ENCODE assay signal across 18 cellular contexts in the genomic region with DNA sequence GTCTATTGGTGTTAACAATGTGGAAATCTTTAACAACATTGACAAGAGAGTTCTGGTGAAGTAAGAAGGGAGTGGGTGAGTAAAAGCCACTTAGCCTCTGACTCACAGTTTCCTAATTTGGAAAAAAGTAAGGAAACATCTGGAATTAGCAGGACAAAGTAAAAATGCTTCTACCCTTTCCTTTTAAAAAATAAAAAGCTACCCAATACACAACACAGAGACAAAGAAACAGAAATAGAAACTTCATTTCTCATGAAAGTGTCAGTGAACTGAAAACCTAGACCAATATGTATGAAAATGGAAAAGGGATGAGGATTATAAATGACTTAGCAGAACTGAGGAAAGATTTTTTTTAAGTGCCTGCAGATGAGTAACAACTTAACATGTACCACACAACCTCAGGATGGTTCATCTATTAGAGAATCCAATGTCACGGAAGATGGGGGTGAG.
DNase-seq lines count a peak whose midpoint lies in the region; ATAC-seq, FAIRE-seq and TF ChIP-seq lines count a peak whose summit lies in the region.
"Had no signal": no experiment of that assay in that cellular context is flagged by ENCODE, and none has a peak within 500 bp of the region (broad histone marks: within the 10 kb centered on the region; RNA-seq: fewer than 3 reads in every experiment).

No MANE protein-coding gene starts in this region.

- H2BK120ac ChIP-seq in mesenchymal stem cell (ENCODE audit: low read depth, low read length), result no peak overlapping the region

- no peak overlapping the region for H4K8ac ChIP-seq in mesenchymal stem cell (ENCODE audit: low read length)

- H3K14ac ChIP-seq in mesenchymal stem cell (ENCODE audit: low read length in 2 of 2), result no peak overlapping the region

- BruUV-seq in K562 (replicated peaks; lab: Mats Ljungman, UMichigan), result no TSS peak

- H3K27me3 ChIP-seq in K562 (ENCODE audit: control insufficient read depth in 2 of 2, insufficient read depth in 2 of 2, low read length in 2 of 2) (no peaks in the 10 kb centered on the region), mesenchymal stem cell (ENCODE audit: control insufficient read depth in 1 of 2, insufficient read depth in 1 of 2, low read length in 2 of 2) (no peaks in the 10 kb centered on the region)

- no peak for TF ChIP-seq POLR2A in K562 (conservative IDR thresholded peaks at IDR 0.05)

- FAIRE-seq in K562 (lab: Jason Lieb, UNC), result peak; percentile 46
- FAIRE-seq: G401.6, H1 had no signal

- H2BK12ac ChIP-seq in mesenchymal stem cell (ENCODE audit: low read length in 2 of 2), result no peak overlapping the region

- TF ChIP-seq RAD21 in K562 (CRISPR knock-in tag; conservative IDR thresholded peaks at IDR 0.05 in 1 of 2, IDR thresholded peaks at IDR 0.05 in 1 of 2), result no peak

- H4K91ac ChIP-seq in mesenchymal stem cell (ENCODE audit: low read length), result no peak overlapping the region

- no peaks in the 10 kb centered on the region for H3K79me1 ChIP-seq in mesenchymal stem cell (replicated peaks; ENCODE audit: low read length, poor library complexity, severe bottlenecking)

- H3K4ac ChIP-seq in mesenchymal stem cell (ENCODE audit: low read depth in 1 of 2, low read length in 2 of 2), result no peak overlapping the region

- TF ChIP-seq CTCF in K562 (IDR thresholded peaks at IDR 0.05 in 2 of 3, conservative IDR thresholded peaks at IDR 0.05 in 1 of 3; ENCODE audit: insufficient read depth in 2 of 3, low read depth in 1 of 3, low read length in 3 of 3), result no peak

- intact Hi-C loops in K562 (cut with micrococcal nuclease), result no loop called here
- intact Hi-C loops in left colon (cut with DNase I, micrococcal nuclease), result no loop called here

- H2AFZ ChIP-seq in K562 (ENCODE audit: low read depth, low read length), result 0 out of 2 replicates have a peak overlapping the region, but pooled peaks have one; percentile 1
- H2AFZ ChIP-seq in mesenchymal stem cell (ENCODE audit: low read depth, low read length), result no peak overlapping the region

- POLR2A ChIA-PET in K562 (lab: Yijun Ruan, JAX), result interaction anchor here (1.5 kb wide), 1 partner anchor 29 kb away, joined by 4 read pairs; no protein-coding TSS in a partner anchor

- TF ChIP-seq EP300 in K562 (IDR thresholded peaks at IDR 0.05; ENCODE audit: low read length), result no peak

- H3K27ac ChIP-seq in K562 (ENCODE audit: extremely low read depth, low read depth, low read length), result no peak overlapping the region; the same call in 2 of the 3 replicates
- H3K27ac ChIP-seq in mesenchymal stem cell (ENCODE audit: low read length, poor library complexity, severe bottlenecking), result no peak overlapping the region
- H3K27ac ChIP-seq: C4-2B, prostate gland had no signal

- H3K4me3 ChIP-seq in K562 (no peak overlapping the region), mesenchymal stem cell (ENCODE audit: insufficient read depth in 1 of 2, low read depth in 1 of 2, low read length in 2 of 2) (no peak overlapping the region)
- H3K4me3 ChIP-seq: prostate gland had no signal

- H2BK5ac ChIP-seq in mesenchymal stem cell (ENCODE audit: low read depth, low read length, poor library complexity, severe bottlenecking), result no peak overlapping the region

- no peaks in the 10 kb centered on the region for H3K79me2 ChIP-seq in K562 (ENCODE audit: control insufficient read depth, insufficient read depth, low read length)

- no peaks in the 10 kb centered on the region for H3K9me1 ChIP-seq in K562 (ENCODE audit: control insufficient read depth, insufficient read depth, low read length)

- peaks cover 0 to 33% of the 10 kb centered on the region in 2 experiments; a peak in 3 of 5 replicates for H3K4me1 ChIP-seq in K562 (replicated peaks in 1 of 2; ENCODE audit: control insufficient read depth in 2 of 2, insufficient read depth in 2 of 2, low read length in 2 of 2)
- H3K4me1 ChIP-seq in mesenchymal stem cell (ENCODE audit: control insufficient read depth, insufficient read depth, low read depth, low read length), result peaks cover under 1% of the 10 kb centered on the region
- H3K4me1 ChIP-seq: prostate gland had no signal

- no peak overlapping the region for H3K9ac ChIP-seq in K562 (ENCODE audit: insufficient read depth in 1 of 2, low read depth in 2 of 2, low read length in 2 of 2)
- peak overlapping the region; percentile 81 for H3K9ac ChIP-seq in mesenchymal stem cell (ENCODE audit: low read length)

- H2AK5ac ChIP-seq in mesenchymal stem cell (ENCODE audit: low read length, severe bottlenecking), result no peak overlapping the region

- 60% methylated on average over 1 of the region's 1 CpG for whole genome bisulfite sequencing in K562 (ENCODE audit: insufficient coverage, low coverage, missing lambda C conversion rate)
- 15% methylated on average over 1 of the region's 1 CpG for WGBS in mesenchymal stem cell

- H3K9me3 ChIP-seq in K562 (replicated peaks; ENCODE audit: control insufficient read depth, insufficient read depth, low read depth, low read length) (no peaks in the 10 kb centered on the region), mesenchymal stem cell (ENCODE audit: control insufficient read depth, low read length) (no peaks in the 10 kb centered on the region)
- H3K9me3 ChIP-seq: prostate gland had no signal

- ATAC-seq in GM21825 (IDR thresholded peaks at IDR 0.05; ENCODE audit: unreplicated experiment) (peak; percentile 33), K562 (no peak), left colon (no peak), GM18861 (IDR thresholded peaks at IDR 0.05; ENCODE audit: unreplicated experiment) (no peak), HG03097 (IDR thresholded peaks at IDR 0.05; ENCODE audit: low FRiP score, unreplicated experiment) (no peak)
- ATAC-seq: stimulated activated naive CD8-positive, alpha-beta T cell treated with anti-CD3 and anti-CD28 coated beads, Interleukin-15, Interleukin-2, amounts not matched to agents 100 U/mL and 50 U/mL, for 24 hours had no signal

- H4K20me1 ChIP-seq in K562 (replicated peaks; ENCODE audit: control insufficient read depth, insufficient read depth, low read length), result no peaks in the 10 kb centered on the region

- no peaks in the 10 kb centered on the region for H3K36me3 ChIP-seq in K562 (ENCODE audit: control insufficient read depth, insufficient read depth, low read length)
- no peaks in the 10 kb centered on the region for H3K36me3 ChIP-seq in mesenchymal stem cell (ENCODE audit: control insufficient read depth in 1 of 2, insufficient read depth in 2 of 2, low read depth in 1 of 2, low read length in 2 of 2)
- H3K36me3 ChIP-seq: prostate gland had no signal

- H3K4me2 ChIP-seq in K562 (ENCODE audit: insufficient read depth, low read length) (no peak overlapping the region; the same call in 1 of the 2 replicates), mesenchymal stem cell (ENCODE audit: low read length, poor library complexity, severe bottlenecking) (no peak overlapping the region)

- no peak overlapping the region for H3K23ac ChIP-seq in mesenchymal stem cell (ENCODE audit: low read length in 2 of 2)

- in situ Hi-C loops in K562 (cut with MboI), result no loop called here

- CTCF ChIA-PET in K562 (lab: Yijun Ruan, JAX; ENCODE audit: low intra/inter-chr PET ratio), result no interaction called here

- no peak overlapping the region for H2BK15ac ChIP-seq in mesenchymal stem cell (ENCODE audit: low read depth, poor library complexity, severe bottlenecking)

- H3K18ac ChIP-seq in mesenchymal stem cell (ENCODE audit: low read depth in 1 of 2, low read length in 2 of 2), result no peak overlapping the region

- DNase-seq in EL (peak; percentile 10), K562 (ENCODE audit: extremely low read depth in 1 of 4, low spot score in 3 of 4) (no peak), mesenchymal stem cell (peak; percentile 79), left colon (no peak), OCI-M1 (lab: John Stamatoyannopoulos, UW) (no peak)
- DNase-seq: activated CD4-positive, CD25-positive, alpha-beta regulatory T cell; activated T-cell treated with anti-CD3 and anti-CD28 coated beads, Interleukin-2, amount 50 U/mL, for 24 hours; anterior cingulate cortex; NCI-H774; stimulated activated CD4-positive, alpha-beta T cell treated with anti-CD3 and anti-CD28 coated beads, Interleukin-4, amount 100 ng/mL, for 24 hours; stimulated activated naive CD8-positive, alpha-beta T cell treated with anti-CD3 and anti-CD28 coated beads, Interleukin-15, Interleukin-2, amounts not matched to agents 100 U/mL and 50 U/mL, for 24 hours had no signal

TF ChIP-seq in K562, 482 proteins besides CTCF, POLR2A, EP300 and RAD21:
- no peak for TF ChIP-seq RBFOX2 (IDR thresholded peaks at IDR 0.05; ENCODE audit: low read depth, low read length)
- TF ChIP-seq, protein P1, sequence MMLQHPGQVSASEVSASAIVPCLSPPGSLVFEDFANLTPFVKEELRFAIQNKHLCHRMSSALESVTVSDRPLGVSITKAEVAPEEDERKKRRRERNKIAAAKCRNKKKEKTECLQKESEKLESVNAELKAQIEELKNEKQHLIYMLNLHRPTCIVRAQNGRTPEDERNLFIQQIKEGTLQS (IDR thresholded peaks at IDR 0.05), result 0 out of 2 replicates have a peak, but pooled peaks have one; percentile 29
- TF ChIP-seq, protein P1 (CRISPR knock-in tag; conservative IDR thresholded peaks at IDR 0.05), result no peak
- TF ChIP-seq, protein P2, sequence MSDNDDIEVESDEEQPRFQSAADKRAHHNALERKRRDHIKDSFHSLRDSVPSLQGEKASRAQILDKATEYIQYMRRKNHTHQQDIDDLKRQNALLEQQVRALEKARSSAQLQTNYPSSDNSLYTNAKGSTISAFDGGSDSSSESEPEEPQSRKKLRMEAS (CRISPR knock-in tag; IDR thresholded peaks at IDR 0.05), result no peak

Comparison
In these comparisons a context has a peak if more than half of its experiments do, and no peak if none do; other contexts are left out.
1. DNase-seq: peak in EL (single experiment) and mesenchymal stem cell (single experiment); none in K562 (0 of 4), left colon (0 of 2) and OCI-M1 (single experiment).